24 cellular contexts compared by ENCODE assay signal in the genomic region with DNA sequence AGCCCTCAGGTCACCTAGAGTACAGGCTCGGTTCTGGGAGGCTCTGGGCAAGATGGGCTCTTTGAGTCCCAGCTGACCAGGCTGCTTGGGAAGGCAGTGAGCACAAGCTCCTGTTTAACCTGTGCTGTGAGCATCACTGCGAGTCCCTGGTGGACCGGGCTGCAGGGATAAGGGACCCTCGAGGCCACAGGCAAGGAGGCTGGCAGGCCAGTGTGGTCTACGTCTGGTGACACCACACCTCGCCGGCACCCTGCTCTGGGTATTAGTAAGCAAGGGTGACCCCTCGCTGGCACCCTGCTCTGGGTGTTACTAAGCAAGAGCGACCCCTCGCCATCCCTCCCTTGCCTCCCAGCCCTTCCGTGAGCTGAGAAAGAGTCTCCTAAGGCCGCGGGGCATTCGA.
"Had no signal": no experiment of that assay in that cellular context is flagged by ENCODE, and none has a peak within 500 bp of the region (broad histone marks: within the 10 kb centered on the region; RNA-seq: fewer than 3 reads in every experiment).

No MANE protein-coding gene starts in this region.

- ATAC-seq: effector memory CD8-positive, alpha-beta T cell; esophagus mucosa; gastrocnemius medialis; heart right ventricle; left colon; left lobe of liver; left ventricle myocardium superior had no signal

- DNase-seq: colonic mucosa; cortex of kidney; effector CD8-positive, alpha-beta T cell; effector memory CD8-positive, alpha-beta T cell; endodermal cell; erythroblast; esophagus squamous epithelium; foreskin fibroblast; foreskin melanocyte; gastrocnemius medialis; glutamatergic neuron; head of caudate nucleus; heart right ventricle; hippocampal formation; kidney glomerular epithelial cell; left colon; left ventricle myocardium superior; mammary epithelial cell; mesendoderm; midbrain had no signal

- H3K27ac ChIP-seq: colonic mucosa, epithelial cell of prostate, esophagus squamous epithelium, gastrocnemius medialis, heart right ventricle had no signal

- H3K4me1 ChIP-seq: colonic mucosa, esophagus squamous epithelium, gastrocnemius medialis, heart right ventricle had no signal

- H3K36me3 ChIP-seq: colonic mucosa, esophagus squamous epithelium, gastrocnemius medialis, heart right ventricle had no signal

- H3K9me3 ChIP-seq: colonic mucosa, esophagus squamous epithelium, gastrocnemius medialis had no signal

- H3K27me3 ChIP-seq: colonic mucosa, esophagus squamous epithelium, gastrocnemius medialis had no signal

- H3K4me3 ChIP-seq: colonic mucosa, esophagus squamous epithelium, gastrocnemius medialis, heart right ventricle, lung had no signal
